ENCODE assay signal across 8 cellular contexts in the genomic region with DNA sequence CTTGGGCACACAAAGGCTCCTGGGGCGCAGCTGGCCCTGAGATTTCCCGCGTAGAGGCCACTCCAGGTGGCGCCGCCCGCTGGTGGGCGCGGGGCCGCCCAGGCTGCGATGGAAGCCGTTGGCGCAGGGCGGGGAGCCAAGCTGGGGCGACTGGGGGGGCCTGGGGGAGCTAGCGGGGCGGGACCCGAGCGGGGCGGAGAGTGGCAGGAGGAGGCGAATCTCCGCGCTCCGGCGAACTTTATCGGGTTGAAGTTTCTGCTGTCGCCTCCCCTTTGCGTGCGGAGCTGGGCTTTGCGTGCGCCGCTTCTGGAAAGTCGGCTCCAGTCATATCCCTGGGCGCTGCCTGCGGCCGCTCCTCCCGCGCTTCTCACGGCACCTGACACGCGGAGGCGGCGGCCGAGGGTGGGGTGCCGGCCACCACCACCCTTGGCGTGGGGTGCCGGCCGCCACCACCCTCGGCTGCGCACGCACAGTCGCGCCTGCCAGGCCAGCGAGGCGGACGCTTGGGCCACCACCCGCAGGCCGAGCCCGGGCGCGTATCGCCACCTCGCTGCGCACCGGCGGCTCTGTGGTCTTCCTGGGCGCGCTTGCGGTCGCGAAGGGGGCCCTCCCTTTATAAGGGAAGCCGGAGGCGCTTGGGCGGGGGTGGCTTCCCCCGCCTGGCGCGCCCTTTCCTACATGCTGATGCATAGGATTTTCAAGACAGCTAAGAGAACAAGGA. TPM values are rescaled to one million over a fixed set of nuclear protein-coding genes. Genes with fewer than 3 reads are reported as not detected.
DNase-seq lines count a peak whose midpoint lies in the region; ATAC-seq and TF ChIP-seq lines count a peak whose summit lies in the region.

No MANE protein-coding gene starts in this region.

- H3K27me3 ChIP-seq in SJSA1 (replicated peaks) (no peaks in the 10 kb centered on the region), brain microvascular endothelial cell (replicated peaks) (peaks cover 11% of the 10 kb centered on the region), kidney epithelial cell (ENCODE audit: control insufficient read depth, insufficient read depth, low read length) (peaks cover 26% of the 10 kb centered on the region)

- DNase-seq in COLO829 (ENCODE audit: low spot score) (peak; percentile 13), HS-27A (ENCODE audit: low read depth) (peak; percentile 64), SJSA1 (ENCODE audit: low read depth in 1 of 2, low spot score in 2 of 2) (peak; percentile 98 to 99), brain microvascular endothelial cell (peak; percentile 87), kidney epithelial cell (ENCODE audit: low read depth) (no peak), midbrain (lab: John Stamatoyannopoulos, UW) (no peak)
- peak; percentile 7 to 64 for DNase-seq in stimulated activated CD4-positive, alpha-beta T cell treated with anti-CD3 and anti-CD28 coated beads, Interleukin-1b, Interleukin-23, amount 100 ng/mL, for 4 hours (ENCODE audit: low read depth in 2 of 2)

- H3K4me3 ChIP-seq in SJSA1 (peak overlapping the region; percentile 33), brain microvascular endothelial cell (ENCODE audit: low read depth, low read length) (peak overlapping the region; percentile 60), kidney epithelial cell (ENCODE audit: low read depth, low read length) (peak overlapping the region; percentile 49)

- in situ Hi-C loops in brain microvascular endothelial cell (cut with HindIII; ENCODE audit: low pct_ligation_motif_present, low sequenced_read_pairs), result no loop called here

- TF ChIP-seq CTCF in brain microvascular endothelial cell (IDR thresholded peaks at IDR 0.05; ENCODE audit: low read depth, low read length, missing control alignments), result peak; percentile 40
- TF ChIP-seq CTCF in kidney epithelial cell (IDR thresholded peaks at IDR 0.05; ENCODE audit: insufficient read depth, low read length, poor library complexity, severe bottlenecking), result peak; percentile 39

- peak; percentile 61 for ATAC-seq in GM19463 (IDR thresholded peaks at IDR 0.05; ENCODE audit: unreplicated experiment)

- H3K36me3 ChIP-seq in SJSA1 (peaks cover 7% of the 10 kb centered on the region; the same call in 1 of the 2 replicates), brain microvascular endothelial cell (replicated peaks) (no peaks in the 10 kb centered on the region), kidney epithelial cell (ENCODE audit: control insufficient read depth, insufficient read depth, low read length) (no peaks in the 10 kb centered on the region)

- peaks cover 43% of the 10 kb centered on the region for H3K4me1 ChIP-seq in SJSA1 (replicated peaks)

- 0 out of 2 replicates have a peak, but pooled peaks cover 9% of the 10 kb centered on the region for H3K9me3 ChIP-seq in SJSA1 (replicated peaks)

- peak overlapping the region; percentile 78 for H3K27ac ChIP-seq in SJSA1
- H3K27ac ChIP-seq in brain microvascular endothelial cell, result peak overlapping the region; percentile 71

RNA-seq across cellular contexts. Expression of a gene that starts 0.9 kb away (rescaled TPM):
- total RNA-seq in SJSA1 (2014; rRNA removed; shearing (Covaris generic)), result 5.6 and 9.8 TPM in 2 replicates
- 2.5 and 8.1 TPM in 2 replicates for total RNA-seq in kidney epithelial cell

Comparison
In these comparisons a context has a peak if more than half of its experiments do, and no peak if none do; other contexts are left out.
1. DNase-seq: peak in COLO829 (single experiment), HS-27A (single experiment), SJSA1 (2 of 2), brain microvascular endothelial cell (single experiment) and stimulated activated CD4-positive, alpha-beta T cell treated with anti-CD3 and anti-CD28 coated beads, Interleukin-1b, Interleukin-23, amount 100 ng/mL, for 4 hours (2 of 2); none in kidney epithelial cell (single experiment) and midbrain (single experiment).
2. Peak in every context shown above with its lines, with median percentiles within 50 percentile points of each other: H3K4me3 ChIP-seq.